ENCODE assay signal across 17 cellular contexts in genomic region chr12:108519558-108519957, GRCh38. TPM values are rescaled to one million over a fixed set of nuclear protein-coding genes. Genes with fewer than 3 reads are reported as not detected.
DNase-seq lines count a peak whose midpoint lies in the region; ATAC-seq, FAIRE-seq and TF ChIP-seq lines count a peak whose summit lies in the region.
"Had no signal": no experiment of that assay in that cellular context is flagged by ENCODE, and none has a peak within 500 bp of the region (broad histone marks: within the 10 kb centered on the region; RNA-seq: fewer than 3 reads in every experiment).

No MANE protein-coding gene starts in this region.

- no peak for TF ChIP-seq POLR2A in GM12878 (IDR thresholded peaks at IDR 0.05; ENCODE audit: low read depth, low read length)

- no peak overlapping the region for H3K4me3 ChIP-seq in HEK293 (ENCODE audit: low read depth, low read length)
- no peak overlapping the region for H3K4me3 ChIP-seq in GM12878
- H3K4me3 ChIP-seq: gastroesophageal sphincter had no signal

- H3K9me3 Mint-ChIP-seq in activated naive CD4-positive, alpha-beta T cell treated with anti-CD3 and anti-CD28 coated beads, Interleukin-2, amount 50 U/mL, for 24 hours = no peaks in the 10 kb centered on the region
- no peaks in the 10 kb centered on the region for H3K9me3 Mint-ChIP-seq in activated naive CD4-positive, alpha-beta T cell treated with anti-CD3 and anti-CD28 coated beads for 36 hours
- no peaks in the 10 kb centered on the region for H3K9me3 Mint-ChIP-seq in osteocyte (ENCODE audit: unreplicated experiment)
- H3K9me3 Mint-ChIP-seq: activated T-cell treated with anti-CD3 and anti-CD28 coated beads, Interleukin-2, amount 50 U/mL, for 4 hours; stimulated activated naive CD8-positive, alpha-beta T cell treated with anti-CD3 and anti-CD28 coated beads, Interleukin-15, Interleukin-2, amounts not matched to agents 100 ng/mL and 50 ng/mL, for 24 hours had no signal

- H3K4me3 Mint-ChIP-seq in activated naive CD4-positive, alpha-beta T cell treated with anti-CD3 and anti-CD28 coated beads, Interleukin-2, amount 50 U/mL, for 24 hours = no peak overlapping the region
- no peak overlapping the region for H3K4me3 Mint-ChIP-seq in activated naive CD4-positive, alpha-beta T cell treated with anti-CD3 and anti-CD28 coated beads for 36 hours
- no peak overlapping the region for H3K4me3 Mint-ChIP-seq in osteocyte (ENCODE audit: unreplicated experiment)
- H3K4me3 Mint-ChIP-seq: activated T-cell treated with anti-CD3 and anti-CD28 coated beads, Interleukin-2, amount 50 U/mL, for 4 hours; stimulated activated naive CD8-positive, alpha-beta T cell treated with anti-CD3 and anti-CD28 coated beads, Interleukin-15, Interleukin-2, amounts not matched to agents 100 ng/mL and 50 ng/mL, for 24 hours had no signal

- ATAC-seq in GM12878 (no peak), HG02763 (IDR thresholded peaks at IDR 0.05; ENCODE audit: unreplicated experiment) (no peak)
- ATAC-seq: activated T-cell treated with anti-CD3 and anti-CD28 coated beads, Interleukin-2, amount 50 U/mL, for 4 hours; gastroesophageal sphincter; right cardiac atrium had no signal

- WGBS in GM12878 (ENCODE audit: insufficient coverage, insufficient replicate concordance, low lambda C conversion rate, missing lambda C conversion rate) = 65% methylated on average over 4 of the region's 4 CpGs

- CTCF ChIA-PET in activated naive CD4-positive, alpha-beta T cell treated with anti-CD3 and anti-CD28 coated beads for 36 hours (lab: Charles Lee) = no interaction called here
- CTCF ChIA-PET in HEK293 (lab: Yijun Ruan, JAX) (interaction anchor here (0.6 to 1.3 kb wide), 5 partner anchors 75 to 1326 kb away, joined by 3 to 6 read pairs (median 4); no protein-coding TSS in a partner anchor), GM12878 (lab: Yijun Ruan, JAX) (interaction anchor here (0.9 to 1.8 kb wide), 6 partner anchors 13 to 286 kb away, joined by 3 to 8 read pairs (median 4); no protein-coding TSS in a partner anchor)

- SMC1A ChIA-PET in GM12878 (lab: Charles Lee; ENCODE audit: uncharacterized antibody, unreplicated experiment) = interaction anchor here (0.6 to 0.9 kb wide), 5 partner anchors 14 to 527 kb away, joined by 3 to 4 read pairs (median 3); no protein-coding TSS in a partner anchor

- RAD21 ChIA-PET in GM12878 (lab: Charles Lee; ENCODE audit: unreplicated experiment) = interaction anchor here (0.5 kb wide), 1 partner anchor 22 kb away, joined by 4 read pairs; no protein-coding TSS in a partner anchor

- H3K27ac ChIP-seq in HEK293 (ENCODE audit: extremely low read depth, low read depth, low read length) (no peak overlapping the region), GM12878 (ENCODE audit: control insufficient read depth, insufficient read depth) (no peak overlapping the region)
- H3K27ac ChIP-seq: gastroesophageal sphincter, WERI-Rb-1 had no signal

- peak; percentile 31; the same call in 1 of the 2 replicates for TF ChIP-seq RAD21 in GM12878 (IDR thresholded peaks at IDR 0.05; ENCODE audit: insufficient read depth, low read depth, low read length)

- no peaks in the 10 kb centered on the region for H3K4me1 ChIP-seq in HEK293 (ENCODE audit: control insufficient read depth, insufficient read depth, low read length)
- peaks cover 9% of the 10 kb centered on the region for H3K4me1 ChIP-seq in GM12878 (ENCODE audit: control insufficient read depth, insufficient read depth, low read length)

- no TSS peak for BruUV-seq in GM12878 (replicated peaks; lab: Mats Ljungman, UMichigan)

- peaks cover 10% of the 10 kb centered on the region for H3K36me3 Mint-ChIP-seq in activated naive CD4-positive, alpha-beta T cell treated with anti-CD3 and anti-CD28 coated beads, Interleukin-2, amount 50 U/mL, for 24 hours
- peaks cover 16% of the 10 kb centered on the region for H3K36me3 Mint-ChIP-seq in activated naive CD4-positive, alpha-beta T cell treated with anti-CD3 and anti-CD28 coated beads for 36 hours (ENCODE audit: low read depth)
- H3K36me3 Mint-ChIP-seq in osteocyte (ENCODE audit: unreplicated experiment) = peaks cover 33% of the 10 kb centered on the region

- H3K27me3 Mint-ChIP-seq in activated naive CD4-positive, alpha-beta T cell treated with anti-CD3 and anti-CD28 coated beads, Interleukin-2, amount 50 U/mL, for 24 hours = no peaks in the 10 kb centered on the region
- H3K27me3 Mint-ChIP-seq in activated naive CD4-positive, alpha-beta T cell treated with anti-CD3 and anti-CD28 coated beads for 36 hours (ENCODE audit: low read depth) = no peaks in the 10 kb centered on the region
- H3K27me3 Mint-ChIP-seq in osteocyte (ENCODE audit: unreplicated experiment) = no peaks in the 10 kb centered on the region
- H3K27me3 Mint-ChIP-seq: stimulated activated naive CD8-positive, alpha-beta T cell treated with anti-CD3 and anti-CD28 coated beads, Interleukin-15, Interleukin-2, amounts not matched to agents 100 ng/mL and 50 ng/mL, for 24 hours had no signal

- H3K4me1 Mint-ChIP-seq in activated naive CD4-positive, alpha-beta T cell treated with anti-CD3 and anti-CD28 coated beads, Interleukin-2, amount 50 U/mL, for 24 hours = peaks cover 13% of the 10 kb centered on the region
- peaks cover 17% of the 10 kb centered on the region for H3K4me1 Mint-ChIP-seq in activated naive CD4-positive, alpha-beta T cell treated with anti-CD3 and anti-CD28 coated beads for 36 hours (ENCODE audit: low read depth)
- peaks cover 10% of the 10 kb centered on the region for H3K4me1 Mint-ChIP-seq in osteocyte (ENCODE audit: unreplicated experiment)

- no peak for TF ChIP-seq EP300 in GM12878 (IDR thresholded peaks at IDR 0.05; ENCODE audit: borderline replicate concordance in 1 of 2, control insufficient read depth in 1 of 2, low read depth in 2 of 2, low read length in 2 of 2)

- H3K27ac Mint-ChIP-seq in activated naive CD4-positive, alpha-beta T cell treated with anti-CD3 and anti-CD28 coated beads, Interleukin-2, amount 50 U/mL, for 24 hours = peak overlapping the region; percentile 46
- no peak overlapping the region for H3K27ac Mint-ChIP-seq in activated naive CD4-positive, alpha-beta T cell treated with anti-CD3 and anti-CD28 coated beads for 36 hours
- no peak overlapping the region for H3K27ac Mint-ChIP-seq in osteocyte (ENCODE audit: unreplicated experiment)
- H3K27ac Mint-ChIP-seq: stimulated activated naive CD8-positive, alpha-beta T cell treated with anti-CD3 and anti-CD28 coated beads, Interleukin-15, Interleukin-2, amounts not matched to agents 100 ng/mL and 50 ng/mL, for 24 hours had no signal

- no peak for DNase-seq in activated naive CD4-positive, alpha-beta T cell treated with anti-CD3 and anti-CD28 coated beads for 36 hours
- DNase-seq in GM12878 (ENCODE audit: low read depth, low spot score) (no peak), osteocyte (ENCODE audit: extremely low spot score, unreplicated experiment) (no peak), GM20000 (ENCODE audit: low spot score) (no peak), NOMO-1 (lab: John Stamatoyannopoulos, UW; ENCODE audit: unreplicated experiment in 2 of 2) (no peak)
- DNase-seq: activated T-cell treated with anti-CD3 and anti-CD28 coated beads, Interleukin-2, amount 50 U/mL, for 4 hours; NCI-H1048; NCI-H446 treated with DMSO at 0.1 percent for 48 hours; SHP77 treated with DMSO at 0.1 percent for 48 hours; WERI-Rb-1 had no signal

- peaks cover 16% of the 10 kb centered on the region for H3K79me2 ChIP-seq in GM12878 (ENCODE audit: control insufficient read depth, insufficient read depth, low read length)

- H4K20me1 ChIP-seq in GM12878 (ENCODE audit: control insufficient read depth, insufficient read depth) = peaks cover 3% of the 10 kb centered on the region; the same call in 1 of the 2 replicates

- POLR2A ChIA-PET in HEK293 (lab: Yijun Ruan, JAX) (no interaction called here), GM12878 (lab: Charles Lee) (interaction anchor here (0.6 to 1.2 kb wide), 4 partner anchors 12 to 526 kb away, joined by 3 to 8 read pairs (median 4); no protein-coding TSS in a partner anchor)

- H3K9me3 ChIP-seq in HEK293 (ENCODE audit: control insufficient read depth, insufficient read depth, low read depth, low read length) = no peaks in the 10 kb centered on the region
- no peaks in the 10 kb centered on the region for H3K9me3 ChIP-seq in GM12878 (replicated peaks; ENCODE audit: control insufficient read depth, insufficient read depth, low read length)
- H3K9me3 ChIP-seq: gastroesophageal sphincter had no signal

- in situ Hi-C loops in GM12878 (cut with MboI) = loop anchor here (25.0 kb wide), 1 partner anchor 832 kb away; the partner anchor contains the start of gene PWP1

- no peak overlapping the region for H3K4me2 ChIP-seq in GM12878 (ENCODE audit: control insufficient read depth, insufficient read depth)

- H3K9ac ChIP-seq in GM12878 (ENCODE audit: control insufficient read depth, insufficient read depth, low read length) = no peak overlapping the region

- no peak for FAIRE-seq in GM12878 (lab: Jason Lieb, UNC)
- FAIRE-seq: H54 had no signal

- peaks cover 11 to 80% of the 10 kb centered on the region in 2 experiments; a peak in 2 of 3 replicates for H3K36me3 ChIP-seq in HEK293 (ENCODE audit: control insufficient read depth in 2 of 2, insufficient read depth in 1 of 2, low read length in 2 of 2)
- H3K36me3 ChIP-seq in GM12878 (ENCODE audit: control insufficient read depth in 2 of 2, insufficient read depth in 2 of 2, low read length in 1 of 2) = peaks cover 39 to 45% of the 10 kb centered on the region in 2 experiments

- 0 out of 2 replicates have a peak, but pooled peaks have one; percentile 26 for TF ChIP-seq CTCF in HEK293 (tag by site-specific recombination; IDR thresholded peaks at IDR 0.05)
- peak; percentile 18 to 39 (median 37); a peak in 3 of 6 replicates for TF ChIP-seq CTCF in GM12878 (IDR thresholded peaks at IDR 0.05 in 2 of 3, conservative IDR thresholded peaks at IDR 0.05 in 1 of 3; ENCODE audit: control insufficient read depth in 2 of 3, extremely low read depth in 1 of 3, insufficient read depth in 1 of 3, low read depth in 3 of 3, low read length in 3 of 3)
- peak; percentile 10 for TF ChIP-seq CTCF in osteocyte (IDR thresholded peaks at IDR 0.05)
- no peak for TF ChIP-seq CTCF in GM20000 (IDR thresholded peaks at IDR 0.05; ENCODE audit: extremely low read depth, missing control alignments)

- H2AFZ ChIP-seq in GM12878 (ENCODE audit: control insufficient read depth, low read depth, low read length) = no peak overlapping the region

- H3K27me3 ChIP-seq in GM12878 (replicated peaks in 1 of 2; ENCODE audit: control insufficient read depth in 2 of 2, insufficient read depth in 2 of 2, low read length in 1 of 2) = no peaks in the 10 kb centered on the region
- H3K27me3 ChIP-seq: gastroesophageal sphincter had no signal

- intact Hi-C loops in activated naive CD4-positive, alpha-beta T cell treated with anti-CD3 and anti-CD28 coated beads for 36 hours (cut with micrococcal nuclease) = loop anchor here (5.0 kb wide), 2 partner anchors 283 to 573 kb away; partner anchors contain the start of gene ALKBH2
- intact Hi-C loops in GM12878 (cut with micrococcal nuclease; ENCODE audit: unreplicated experiment) = loop anchor here (5.0 to 10.0 kb wide), 2 partner anchors 98 to 155 kb away; no protein-coding TSS in a partner anchor

RNA-seq across cellular contexts. Expression of gene FICD, which starts 4.5 kb away (rescaled TPM):
- 1 to 10 TPM; 3.4 to 3.7 TPM for total RNA-seq in activated naive CD4-positive, alpha-beta T cell treated with anti-CD3 and anti-CD28 coated beads for 36 hours
- 11.8 and 14.2 TPM in 2 replicates for total RNA-seq in GM12878 (2013; cell fraction: nucleolus; rRNA removed)
- total RNA-seq in GM12878 (2014; rRNA removed) (7.3 and 7.6 TPM in 2 replicates), GM12878 (2014; rRNA removed; fragmentation: Illumina TruSeq; extraction: Trizol) (4.1 and 5.1 TPM in 2 replicates), GM12878 (2021) (6.2 and 7.9 TPM in 2 replicates), osteocyte (5.8 and 6.0 TPM in 2 replicates)
- 3.9 TPM for polyA plus RNA-seq in GM12878 (2011; ENCODE audit: low read depth)
- polyA plus RNA-seq in GM12878 (2011; rRNA removed) (0.68 and 1.1 TPM in 2 replicates), GM12878 (2014; fragmentation: Illumina TruSeq; extraction: Trizol) (3.3 and 3.5 TPM in 2 replicates), GM12878 (2014; fragmentation: Nextera tagmentation; extraction: Ambion mirVana) (1 to 10 TPM; 3.2 to 3.3 TPM), GM12878 (2014; rRNA removed) (3.2 and 4.8 TPM in 2 replicates), GM12878 (2016; fragmentation: Nextera tagmentation; extraction: Ambion mirVana) (1 to 10 TPM; 8.4 to 9.4 TPM)
- 2.2 and 2.3 TPM in 2 replicates for polyA plus RNA-seq in GM12878 (2011; cell fraction: cytosol; rRNA removed)
- 4.7 and 7.7 TPM in 2 replicates for polyA plus RNA-seq in GM12878 (2011; cell fraction: nucleus; rRNA removed)
- 4.9 and 6.6 TPM in 2 replicates for polyA plus RNA-seq in GM12878 (2012)
- polyA minus RNA-seq in GM12878 (2011; rRNA and poly(A)+ RNA removed) = 3.4 and 7.1 TPM in 2 replicates
- 2.1 and 3.6 TPM in 2 replicates for polyA minus RNA-seq in GM12878 (2011; cell fraction: cytosol; rRNA and poly(A)+ RNA removed)
- 7.4 and 9.4 TPM in 2 replicates for polyA minus RNA-seq in GM12878 (2011; cell fraction: nucleus; rRNA and poly(A)+ RNA removed)

RNA-seq across cellular contexts. Expression of gene SART3, which starts 41.4 kb away (rescaled TPM):
- 10 to 100 TPM; 81.9 to 82.5 TPM for total RNA-seq in activated naive CD4-positive, alpha-beta T cell treated with anti-CD3 and anti-CD28 coated beads for 36 hours
- 313 and 332 TPM in 2 replicates for total RNA-seq in GM12878 (2013; cell fraction: nucleolus; rRNA removed)
- 157 and 179 TPM in 2 replicates for total RNA-seq in GM12878 (2014; rRNA removed)
- total RNA-seq in GM12878 (2014; rRNA removed; fragmentation: Illumina TruSeq; extraction: Trizol) = 80.8 and 82.6 TPM in 2 replicates
- 70.2 and 70.8 TPM in 2 replicates for total RNA-seq in GM12878 (2021)
- 47.8 TPM for polyA plus RNA-seq in GM12878 (2011; ENCODE audit: low read depth)
- polyA plus RNA-seq in GM12878 (2011; rRNA removed) = 49.7 and 53.7 TPM in 2 replicates
- 34.6 and 39.2 TPM in 2 replicates for polyA plus RNA-seq in GM12878 (2011; cell fraction: cytosol; rRNA removed)
- polyA plus RNA-seq in GM12878 (2011; cell fraction: nucleus; rRNA removed) = 112 and 140 TPM in 2 replicates
- 51.0 and 51.2 TPM in 2 replicates for polyA plus RNA-seq in GM12878 (2012)
- 49.3 and 52.8 TPM in 2 replicates for polyA plus RNA-seq in GM12878 (2014; fragmentation: Illumina TruSeq; extraction: Trizol)
- 10 to 100 TPM in 1 of 2 experiments, 1 to 10 TPM in 1; 8.8 to 16.1 TPM for polyA plus RNA-seq in GM12878 (2014; fragmentation: Nextera tagmentation; extraction: Ambion mirVana)
- polyA plus RNA-seq in GM12878 (2014; rRNA removed) = 59.5 and 83.2 TPM in 2 replicates
- 10 to 100 TPM; 51.1 to 56.2 TPM for polyA plus RNA-seq in GM12878 (2016; fragmentation: Nextera tagmentation; extraction: Ambion mirVana)
- polyA minus RNA-seq in GM12878 (2011; rRNA and poly(A)+ RNA removed) = 82.6 and 88.4 TPM in 2 replicates
- polyA minus RNA-seq in GM12878 (2011; cell fraction: cytosol; rRNA and poly(A)+ RNA removed) = 23.0 and 24.8 TPM in 2 replicates
- polyA minus RNA-seq in GM12878 (2011; cell fraction: nucleus; rRNA and poly(A)+ RNA removed) = 166 and 282 TPM in 2 replicates
- total RNA-seq in osteocyte = 47.2 and 47.5 TPM in 2 replicates

RNA-seq across cellular contexts. Expression of gene ISCU, which starts 42.8 kb away (rescaled TPM):
- 100 to 1,000 TPM; 103 to 105 TPM for total RNA-seq in activated naive CD4-positive, alpha-beta T cell treated with anti-CD3 and anti-CD28 coated beads for 36 hours
- 104 and 106 TPM in 2 replicates for total RNA-seq in GM12878 (2013; cell fraction: nucleolus; rRNA removed)
- total RNA-seq in GM12878 (2014; rRNA removed) (177 and 189 TPM in 2 replicates), GM12878 (2014; rRNA removed; fragmentation: Illumina TruSeq; extraction: Trizol) (109 and 113 TPM in 2 replicates), GM12878 (2021) (102 and 108 TPM in 2 replicates), osteocyte (93.9 and 103 TPM in 2 replicates)
- 160 TPM for polyA plus RNA-seq in GM12878 (2011; ENCODE audit: low read depth)
- polyA plus RNA-seq in GM12878 (2011; rRNA removed) (247 and 284 TPM in 2 replicates), GM12878 (2014; fragmentation: Illumina TruSeq; extraction: Trizol) (122 and 127 TPM in 2 replicates), GM12878 (2014; fragmentation: Nextera tagmentation; extraction: Ambion mirVana) (10 to 100 TPM; 32.8 to 66.1 TPM), GM12878 (2014; rRNA removed) (132 and 135 TPM in 2 replicates), GM12878 (2016; fragmentation: Nextera tagmentation; extraction: Ambion mirVana) (100 to 1,000 TPM; 248 to 260 TPM)
- polyA plus RNA-seq in GM12878 (2011; cell fraction: cytosol; rRNA removed) = 166 and 191 TPM in 2 replicates
- 213 and 333 TPM in 2 replicates for polyA plus RNA-seq in GM12878 (2011; cell fraction: nucleus; rRNA removed)
- polyA plus RNA-seq in GM12878 (2012) = 148 and 150 TPM in 2 replicates
- 128 and 131 TPM in 2 replicates for polyA minus RNA-seq in GM12878 (2011; rRNA and poly(A)+ RNA removed)
- polyA minus RNA-seq in GM12878 (2011; cell fraction: cytosol; rRNA and poly(A)+ RNA removed) = 38.4 and 44.5 TPM in 2 replicates
- polyA minus RNA-seq in GM12878 (2011; cell fraction: nucleus; rRNA and poly(A)+ RNA removed) = 87.0 and 88.1 TPM in 2 replicates
